ENCODE assay signal across 1 cellular context in genomic region chr7:106660862-106661720, GRCh38.
TF ChIP-seq lines count a peak whose summit lies in the region.

TSS of gene CCDC71L (minus strand) at chr7:106661158. CDS start at chr7:106660896, 262 bp downstream.

TF ChIP-seq in GM12878, 131 proteins besides CTCF, POLR2A, EP300 and RAD21 (continued from another document):
- TF ChIP-seq E2F8 (IDR thresholded peaks at IDR 0.05; ENCODE audit: low read depth, partially characterized antibody) (no peak), BCL11A (IDR thresholded peaks at IDR 0.05; ENCODE audit: low read depth, low read length) (no peak), MTA3 (IDR thresholded peaks at IDR 0.05; ENCODE audit: borderline replicate concordance, low read length) (no peak), RB1 (IDR thresholded peaks at IDR 0.05; ENCODE audit: borderline replicate concordance) (0 out of 2 replicates have a peak, but pooled peaks have one; percentile 32), ZNF687 (IDR thresholded peaks at IDR 0.05) (no peak), NKRF (conservative IDR thresholded peaks at IDR 0.05) (peak; percentile 42; the same call in 1 of the 2 replicates), ELK1 (IDR thresholded peaks at IDR 0.05; ENCODE audit: low read depth, low read length) (peak; percentile 15; the same call in 1 of the 2 replicates), KLF5 (IDR thresholded peaks at IDR 0.05; ENCODE audit: partially characterized antibody) (no peak), TBL1XR1 (IDR thresholded peaks at IDR 0.05; ENCODE audit: low read depth, low read length) (0 out of 2 replicates have a peak, but pooled peaks have one; percentile 22), CBX5 (IDR thresholded peaks at IDR 0.05; ENCODE audit: low read depth) (peak; percentile 87; the same call in 1 of the 2 replicates), IKZF1 (conservative IDR thresholded peaks at IDR 0.05) (peak; percentile 53), TCF12 (IDR thresholded peaks at IDR 0.05; ENCODE audit: low read depth, low read length) (no peak), CHD2 (IDR thresholded peaks at IDR 0.05; ENCODE audit: borderline replicate concordance, low read depth, low read length) (peak; percentile 76; the same call in 1 of the 2 replicates)
- TF ChIP-seq, protein P1, sequence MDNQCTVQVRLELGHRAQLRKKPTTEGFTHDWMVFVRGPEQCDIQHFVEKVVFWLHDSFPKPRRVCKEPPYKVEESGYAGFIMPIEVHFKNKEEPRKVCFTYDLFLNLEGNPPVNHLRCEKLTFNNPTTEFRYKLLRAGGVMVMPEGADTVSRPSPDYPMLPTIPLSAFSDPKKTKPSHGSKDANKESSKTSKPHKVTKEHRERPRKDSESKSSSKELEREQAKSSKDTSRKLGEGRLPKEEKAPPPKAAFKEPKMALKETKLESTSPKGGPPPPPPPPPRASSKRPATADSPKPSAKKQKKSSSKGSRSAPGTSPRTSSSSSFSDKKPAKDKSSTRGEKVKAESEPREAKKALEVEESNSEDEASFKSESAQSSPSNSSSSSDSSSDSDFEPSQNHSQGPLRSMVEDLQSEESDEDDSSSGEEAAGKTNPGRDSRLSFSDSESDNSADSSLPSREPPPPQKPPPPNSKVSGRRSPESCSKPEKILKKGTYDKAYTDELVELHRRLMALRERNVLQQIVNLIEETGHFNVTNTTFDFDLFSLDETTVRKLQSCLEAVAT (IDR thresholded peaks at IDR 0.05) = 0 out of 2 replicates have a peak, but pooled peaks have one; percentile 42
